In genomic region chr12:67068204-67068731, GRCh38 we compare ENCODE assay signal across 8 cellular contexts.
DNase-seq lines count a peak whose midpoint lies in the region; ATAC-seq, FAIRE-seq and TF ChIP-seq lines count a peak whose summit lies in the region.

No MANE protein-coding gene starts in this region.

- H3K4me3 ChIP-seq in SJCRH30 (peak overlapping the region; percentile 71), H1 (ENCODE audit: extremely low read depth in 1 of 4, insufficient read depth in 2 of 4, low read depth in 3 of 4, low read length in 4 of 4) (peak overlapping the region; percentile 59 to 86 (median 64))

- peaks cover 0 to 18% of the 10 kb centered on the region in 2 experiments; a peak in 2 of 4 replicates for H3K79me2 ChIP-seq in H1 (ENCODE audit: control insufficient read depth in 1 of 2, insufficient read depth in 2 of 2, low read length in 2 of 2)

- H3K23ac ChIP-seq in H1 (ENCODE audit: insufficient read length), result no peak overlapping the region

- no peak overlapping the region for H4K5ac ChIP-seq in H1 (ENCODE audit: insufficient read length, low read depth, low read length)

- H3K27ac Mint-ChIP-seq in nephron progenitor cell, result no peak overlapping the region

- H2BK120ac ChIP-seq in H1 (replicated peaks; ENCODE audit: low read depth, low read length), result no peak overlapping the region

- peak in 1 of 2 experiments; percentile 21; a peak in 2 of 4 replicates for TF ChIP-seq RAD21 in H1 (IDR thresholded peaks at IDR 0.05 in 1 of 2, conservative IDR thresholded peaks at IDR 0.05 in 1 of 2; ENCODE audit: low read depth in 2 of 2, low read length in 2 of 2)

- no peaks in the 10 kb centered on the region for H3K9me3 Mint-ChIP-seq in nephron progenitor cell

- POLR2A ChIA-PET in H1 (lab: Charles Lee; ENCODE audit: partially characterized antibody), result interaction anchor here (1.6 to 1.7 kb wide), 2 partner anchors 16 to 201 kb away, joined by 4 to 11 read pairs; partner anchors contain the start of gene CAND1

- H3K4ac ChIP-seq in H1 (replicated peaks; ENCODE audit: insufficient read length, low read depth, low read length), result no peak overlapping the region

- no peak overlapping the region for H2AK5ac ChIP-seq in H1 (ENCODE audit: low read depth, low read length)

- H3K18ac ChIP-seq in H1 (ENCODE audit: extremely low read depth, low read length), result no peak overlapping the region

- ATAC-seq in GM21576 (IDR thresholded peaks at IDR 0.05; ENCODE audit: unreplicated experiment) (no peak), GM19324 (IDR thresholded peaks at IDR 0.05; ENCODE audit: low FRiP score, unreplicated experiment) (no peak)

- H4K91ac ChIP-seq in H1 (replicated peaks; ENCODE audit: insufficient read length, low read length), result no peak overlapping the region

- CTCF ChIA-PET in H1 (lab: Charles Lee; ENCODE audit: partially characterized antibody), result interaction anchor here (1.2 to 2.8 kb wide), 5 partner anchors 12 to 43 kb away, joined by 3 to 10 read pairs (median 7); no protein-coding TSS in a partner anchor

- no peaks in the 10 kb centered on the region for H3K36me3 Mint-ChIP-seq in nephron progenitor cell (ENCODE audit: low read depth)

- H3K23me2 ChIP-seq in H1 (ENCODE audit: low read depth, low read length), result peaks cover 11% of the 10 kb centered on the region

- H3K9me3 ChIP-seq in SJCRH30 (replicated peaks), result no peaks in the 10 kb centered on the region
- no peaks in the 10 kb centered on the region for H3K9me3 ChIP-seq in H1 (ENCODE audit: insufficient read depth in 2 of 2, low read depth in 1 of 2, low read length in 1 of 2)

- TF ChIP-seq EP300 in H1 (IDR thresholded peaks at IDR 0.05; ENCODE audit: borderline replicate concordance in 1 of 2, low read depth in 2 of 2, low read length in 2 of 2), result no peak

- no peak for TF ChIP-seq POLR2A in H1 (IDR thresholded peaks at IDR 0.05; ENCODE audit: control extremely low read depth in 1 of 2, low read depth in 2 of 2, low read length in 2 of 2)

- FAIRE-seq in H1 (lab: Jason Lieb, UNC), result no peak

- H3K36me3 ChIP-seq in SJCRH30 (no peaks in the 10 kb centered on the region), H1 (ENCODE audit: control insufficient read depth in 2 of 4, insufficient read depth in 4 of 4, low read length in 3 of 4) (no peaks in the 10 kb centered on the region)

- WGBS in H1 (ENCODE audit: extremely low coverage in 1 of 2, insufficient coverage in 1 of 2, insufficient read length in 1 of 2, insufficient replicate concordance in 2 of 2, low coverage in 1 of 2, low lambda C conversion rate in 2 of 2, missing lambda C conversion rate in 1 of 2), 2 experiments, result 3% methylated on average over 18 of the region's 20 CpGs; no CpG with 5 or more reads in 1 of the 2 experiments

- TF ChIP-seq CTCF in H1 (IDR thresholded peaks at IDR 0.05; ENCODE audit: control extremely low read depth in 1 of 3, insufficient read depth in 1 of 3, low read depth in 1 of 3, low read length in 3 of 3) (peak in 2 of 3 experiments; percentile 24 to 34; a peak in 2 of 4 replicates), nephron progenitor cell (IDR thresholded peaks at IDR 0.05) (no peak)

- H2BK12ac ChIP-seq in H1 (ENCODE audit: low read depth, low read length), result no peak overlapping the region

- peak overlapping the region; percentile 78 to 100 for H3K4me2 ChIP-seq in H1 (ENCODE audit: insufficient read depth in 1 of 2, low read depth in 2 of 2, low read length in 2 of 2)

- H3K27me3 Mint-ChIP-seq in nephron progenitor cell (ENCODE audit: low read depth, poor library complexity), result peaks cover 20% of the 10 kb centered on the region

- H2BK5ac ChIP-seq in H1 (ENCODE audit: low read depth, low read length), result no peak overlapping the region

- no peak overlapping the region for H3K14ac ChIP-seq in H1 (ENCODE audit: insufficient read length)

- peak; percentile 22 for DNase-seq in NCI-H1436 treated with DMSO at 0.1 percent for 48 hours (lab: John Stamatoyannopoulos, UW)
- DNase-seq in NCI-H1436 (lab: John Stamatoyannopoulos, UW), result no peak
- DNase-seq in SJCRH30, result peak; percentile 33 to 56
- DNase-seq in H1 (ENCODE audit: low read depth in 1 of 2, low spot score in 2 of 2), result peak; percentile 7 to 61
- DNase-seq in nephron progenitor cell, result peak; percentile 46
- no peak for DNase-seq in NCI-H128 (lab: John Stamatoyannopoulos, UW; ENCODE audit: unreplicated experiment)

- no peak overlapping the region for H2AFZ ChIP-seq in H1 (ENCODE audit: low read length)

- H3K27ac ChIP-seq in SJCRH30 (no peak overlapping the region), H1 (ENCODE audit: low read depth, low read length) (no peak overlapping the region)

- peaks cover 36% of the 10 kb centered on the region for H3K4me1 Mint-ChIP-seq in nephron progenitor cell

- H3K4me1 ChIP-seq in SJCRH30, result no peaks in the 10 kb centered on the region
- H3K4me1 ChIP-seq in H1 (replicated peaks in 1 of 4; ENCODE audit: control insufficient read depth in 3 of 4, insufficient read depth in 4 of 4, low read length in 3 of 4), result peaks cover 4 to 10% (median 6%) of the 10 kb centered on the region in 4 experiments

- H2BK15ac ChIP-seq in H1 (ENCODE audit: low read length), result no peak overlapping the region

- H3K4me3 Mint-ChIP-seq in nephron progenitor cell, result peak overlapping the region; percentile 97

- H3K56ac ChIP-seq in H1 (replicated peaks; ENCODE audit: insufficient read length, low read depth, low read length), result no peak overlapping the region

- peaks cover 5% of the 10 kb centered on the region; the same call in 1 of the 2 replicates for H3K79me1 ChIP-seq in H1 (ENCODE audit: low read depth, low read length)

- no peak overlapping the region for H2BK20ac ChIP-seq in H1 (ENCODE audit: low read length)

- peaks cover 3 to 7% of the 10 kb centered on the region in 2 experiments for H4K20me1 ChIP-seq in H1 (replicated peaks in 1 of 2; ENCODE audit: control insufficient read depth in 1 of 2, insufficient read depth in 2 of 2, low read length in 2 of 2)

- no peak overlapping the region for H4K8ac ChIP-seq in H1 (ENCODE audit: extremely low read depth, insufficient read depth, low read length)

- H3K9ac ChIP-seq in H1 (replicated peaks in 1 of 4; ENCODE audit: extremely low read depth in 1 of 4, low read depth in 3 of 4, low read length in 3 of 4), result peak overlapping the region in 2 of 4 experiments; percentile 20 to 26; a peak in 2 of 7 replicates

- H3K27me3 ChIP-seq in SJCRH30 (no peaks in the 10 kb centered on the region), H1 (replicated peaks in 1 of 4; ENCODE audit: control insufficient read depth in 3 of 4, extremely low read depth in 1 of 4, insufficient read depth in 3 of 4, low read length in 3 of 4) (no peaks in the 10 kb centered on the region; a peak in 2 of 7 replicates)

TF ChIP-seq in H1, 55 proteins besides CTCF, POLR2A, EP300 and RAD21 (continues in another document):
- TF ChIP-seq RXRA (IDR thresholded peaks at IDR 0.05; ENCODE audit: insufficient read depth, low read depth, low read length), result no peak
- peak; percentile 14; the same call in 1 of the 2 replicates for TF ChIP-seq TBP (IDR thresholded peaks at IDR 0.05; ENCODE audit: low read depth, low read length)
- no peak for TF ChIP-seq CTBP2 (IDR thresholded peaks at IDR 0.05; ENCODE audit: borderline replicate concordance, insufficient read depth, insufficient read length, low read length)
- peak; percentile 38 for TF ChIP-seq KDM4A (IDR thresholded peaks at IDR 0.05; ENCODE audit: low read depth, low read length, severe bottlenecking)
- TF ChIP-seq SIN3A (conservative IDR thresholded peaks at IDR 0.05 in 1 of 2, IDR thresholded peaks at IDR 0.05 in 1 of 2; ENCODE audit: low read depth in 1 of 2, low read length in 2 of 2), result peak in 1 of 2 experiments; percentile 23; a peak in 2 of 4 replicates
- no peak for TF ChIP-seq CHD1 (IDR thresholded peaks at IDR 0.05; ENCODE audit: low read depth, low read length)
- no peak for TF ChIP-seq NANOG (IDR thresholded peaks at IDR 0.05; ENCODE audit: insufficient read depth, low read depth, low read length, poor library complexity, severe bottlenecking)

Comparison
In these comparisons a context has a peak if more than half of its experiments do, and no peak if none do; other contexts are left out.
1. DNase-seq: peak in NCI-H1436 treated with DMSO at 0.1 percent for 48 hours (single experiment), SJCRH30 (2 of 2), H1 (2 of 2) and nephron progenitor cell (single experiment); none in NCI-H1436 (single experiment) and NCI-H128 (single experiment).